In the genomic region with DNA sequence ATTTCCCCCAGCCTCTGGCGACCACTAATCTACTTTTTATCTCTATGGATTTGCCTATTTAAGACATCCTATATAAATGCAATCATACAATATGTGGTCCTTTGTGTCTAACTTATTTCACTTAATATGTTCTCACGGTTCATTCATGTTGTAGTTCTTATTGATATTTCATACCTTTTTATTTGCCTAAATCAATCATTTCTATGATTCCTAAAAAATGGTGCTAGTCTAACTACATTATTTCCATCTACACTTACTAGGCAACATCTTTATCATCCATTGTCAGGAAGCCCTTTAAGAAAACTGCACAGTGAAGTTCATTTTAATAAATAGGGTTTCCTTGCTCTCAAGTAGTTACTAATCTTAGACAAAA, we compare ENCODE assay signal across 8 cellular contexts. TPM values are rescaled to one million over a fixed set of nuclear protein-coding genes. Genes with fewer than 3 reads are reported as not detected.
DNase-seq lines count a peak whose midpoint lies in the region; ATAC-seq and TF ChIP-seq lines count a peak whose summit lies in the region.

No MANE protein-coding gene starts in this region.

- H3K4me1 ChIP-seq in HCT116 (ENCODE audit: control insufficient read depth in 1 of 2, insufficient read depth in 2 of 2, low read length in 2 of 2) (peaks cover 15 to 23% of the 10 kb centered on the region in 2 experiments; a peak in 3 of 4 replicates), mononuclear cell (ENCODE audit: insufficient read depth, low read length) (peaks cover 9% of the 10 kb centered on the region)

- peak; percentile 4; the same call in 1 of the 2 replicates for ATAC-seq in HCT116
- no peak for ATAC-seq in GM21447 (IDR thresholded peaks at IDR 0.05; ENCODE audit: unreplicated experiment)
- ATAC-seq in GM18505 (IDR thresholded peaks at IDR 0.05; ENCODE audit: unreplicated experiment): no peak

- H3K36me3 ChIP-seq in BJ (ENCODE audit: control insufficient read depth, insufficient read depth, low read length) (no peaks in the 10 kb centered on the region), HCT116 (ENCODE audit: control insufficient read depth in 1 of 2, insufficient read depth in 2 of 2, low read length in 2 of 2) (0 out of 4 replicates have a peak, but pooled peaks cover 0 to 3% of the 10 kb centered on the region in 2 experiments)

- CTCF ChIA-PET in BJ (lab: Yijun Ruan, JAX) (interaction anchor here (0.6 to 1.2 kb wide), 2 partner anchors 112 to 220 kb away, joined by 4 to 6 read pairs; no protein-coding TSS in a partner anchor), HCT116 (lab: Charles Lee) (no interaction called here), GM10248 (lab: Yijun Ruan, JAX) (interaction anchor here (1.0 to 5.6 kb wide), 3 partner anchors 11 to 344 kb away, joined by 5 to 47 read pairs (median 7); no protein-coding TSS in a partner anchor)

- TF ChIP-seq RAD21 in HCT116 (IDR thresholded peaks at IDR 0.05; ENCODE audit: low read depth): no peak; the same call in 1 of the 2 replicates

- POLR2A ChIA-PET in BJ (lab: Charles Lee) (no interaction called here), HCT116 (lab: Charles Lee) (interaction anchor here (0.7 kb wide), 1 partner anchor 412 kb away, joined by 3 read pairs; no protein-coding TSS in a partner anchor), GM10248 (lab: Yijun Ruan, JAX) (no interaction called here)

- peaks cover 46% of the 10 kb centered on the region for H3K79me2 ChIP-seq in HCT116 (ENCODE audit: insufficient read depth, low read length)

- peak overlapping the region; percentile 74 for H2AFZ ChIP-seq in HCT116 (ENCODE audit: low read depth, low read length, poor library complexity, severe bottlenecking)

- H3K9me2 ChIP-seq in HCT116 (ENCODE audit: insufficient read depth): no peaks in the 10 kb centered on the region

- TF ChIP-seq POLR2A in HCT116 (IDR thresholded peaks at IDR 0.05; ENCODE audit: borderline replicate concordance, extremely low read depth, insufficient read depth, insufficient read length): no peak
- TF ChIP-seq POLR2A in GM18505 (IDR thresholded peaks at IDR 0.05; ENCODE audit: borderline replicate concordance, extremely low read depth, insufficient read depth, insufficient read length): no peak

- RAD21 ChIA-PET in HCT116 (lab: Charles Lee; ENCODE audit: low non-redundant PET in 1 of 2, low total read pairs in 2 of 2, uncharacterized antibody in 2 of 2, unreplicated experiment in 2 of 2): interaction anchor here in 1 of 2 experiments (0.7 kb wide), 1 partner anchor 320 kb away, joined by 3 read pairs; no protein-coding TSS in a partner anchor

- peak overlapping the region; percentile 83 for H3K4me2 ChIP-seq in HCT116 (ENCODE audit: low read length)

- H3K27ac ChIP-seq in HCT116 (ENCODE audit: low read depth, low read length) (0 out of 2 replicates have a peak overlapping the region, but pooled peaks have one; percentile 79), angular gyrus (ENCODE audit: low read depth, low read length) (peak overlapping the region; percentile 87)

- TSS peak; percentile 82 for BruUV-seq in HCT116 (replicated peaks; lab: Mats Ljungman, UMichigan)

- no peak for DNase-seq in BJ (ENCODE audit: low read depth)
- no peak for DNase-seq in HCT116 (ENCODE audit: low read depth, low spot score)
- no peak for DNase-seq in GM10248 (ENCODE audit: extremely low spot score)
- DNase-seq in islet precursor cell: no peak

- H3K27me3 ChIP-seq in BJ (ENCODE audit: control insufficient read depth, insufficient read depth, low read length) (peaks cover 2% of the 10 kb centered on the region; the same call in 1 of the 2 replicates), HCT116 (ENCODE audit: insufficient read depth, low read length) (no peaks in the 10 kb centered on the region), mononuclear cell (ENCODE audit: insufficient read depth, low read length) (peaks cover 9% of the 10 kb centered on the region)

- peaks cover 6% of the 10 kb centered on the region; the same call in 1 of the 2 replicates for H4K20me1 ChIP-seq in HCT116 (ENCODE audit: insufficient read depth)

- H3K4me3 ChIP-seq in BJ (ENCODE audit: low read depth, low read length): peak overlapping the region; percentile 98
- peak overlapping the region; percentile 89 to 97 for H3K4me3 ChIP-seq in HCT116 (replicated peaks in 1 of 2; ENCODE audit: low read depth in 1 of 2, low read length in 2 of 2)
- H3K4me3 ChIP-seq in mononuclear cell (ENCODE audit: low read length): peak overlapping the region; percentile 68

- no peaks in the 10 kb centered on the region for H3K9me3 ChIP-seq in HCT116 (ENCODE audit: control insufficient read depth in 1 of 2, insufficient read depth in 1 of 2, low read depth in 1 of 2, low read length in 2 of 2)
- no peaks in the 10 kb centered on the region for H3K9me3 ChIP-seq in mononuclear cell (ENCODE audit: low read depth, low read length)

- intact Hi-C loops in HCT116 (cut with micrococcal nuclease): no loop called here

- H3K9ac ChIP-seq in HCT116 (ENCODE audit: low read length): peak overlapping the region; percentile 91

- TF ChIP-seq CTCF in BJ (IDR thresholded peaks at IDR 0.05; ENCODE audit: insufficient read depth, low read depth, low read length) (no peak), HCT116 (IDR thresholded peaks at IDR 0.05 in 2 of 3, conservative IDR thresholded peaks at IDR 0.05 in 1 of 3; ENCODE audit: borderline replicate concordance in 1 of 3, insufficient read depth in 1 of 3, low read depth in 2 of 3, low read length in 2 of 3) (no peak), GM10248 (IDR thresholded peaks at IDR 0.05; ENCODE audit: control extremely low read depth, extremely low read depth, low read depth, missing control alignments) (no peak)

TF ChIP-seq in HCT116, 20 proteins besides CTCF, POLR2A, EP300 and RAD21:
- TF ChIP-seq CBX3 (IDR thresholded peaks at IDR 0.05; ENCODE audit: low read depth) (peak; percentile 4; the same call in 1 of the 2 replicates), JUND (IDR thresholded peaks at IDR 0.05) (no peak)

RNA-seq across cellular contexts. Expression of a gene that starts 0.4 kb away (rescaled TPM):
- polyA plus RNA-seq in BJ (2011; rRNA removed): 10.8 and 20.1 TPM in 2 replicates
- polyA minus RNA-seq in BJ (2011; rRNA and poly(A)+ RNA removed): 11.2 and 13.1 TPM in 2 replicates
- total RNA-seq in HCT116 (2021; ENCODE audit: unreplicated experiment): 37.0 TPM
- polyA plus RNA-seq in HCT116 (2012): 13.0 and 18.0 TPM in 2 replicates
- total RNA-seq in mononuclear cell: 58.6 TPM
